Comparison of ENCODE assay signal across 8 cellular contexts in the genomic region with DNA sequence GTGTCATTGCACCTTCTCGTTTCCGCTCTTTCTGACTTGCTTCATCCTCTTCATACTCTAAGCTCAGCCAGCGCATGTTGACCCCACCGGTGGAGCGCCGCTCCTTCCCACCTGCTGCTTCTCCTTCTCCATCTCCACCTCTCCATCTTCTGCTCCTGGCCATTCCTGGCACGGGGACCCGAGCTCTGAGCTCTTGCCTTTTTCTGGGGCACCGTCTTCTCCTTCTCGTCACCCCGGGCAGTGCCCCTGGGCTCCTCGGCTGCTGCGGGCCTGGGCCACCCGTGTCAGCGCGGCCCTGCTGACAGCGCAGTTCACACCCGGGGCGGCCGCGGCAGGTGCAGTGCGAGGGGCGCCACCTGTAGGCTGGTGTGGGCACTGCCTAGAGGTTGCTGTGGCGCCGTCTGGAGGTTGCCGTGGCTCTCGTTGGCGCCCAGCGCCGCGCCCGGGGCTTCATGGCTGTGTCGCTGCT. TPM values are rescaled to one million over a fixed set of nuclear protein-coding genes. Genes with fewer than 3 reads are reported as not detected.
A peak's percentile ranks its signal among the peaks of the same experiment; 100 is the strongest.
DNase-seq lines count a peak whose midpoint lies in the region; ATAC-seq and TF ChIP-seq lines count a peak whose summit lies in the region.
"Not testable (repeated sequence)": the region's sequence is repeated elsewhere in the genome, so short reads cannot be mapped to it uniquely, and the experiment has no call there.

No MANE protein-coding gene starts in this region.

- not testable (repeated sequence) for H3K27me3 Mint-ChIP-seq in activated naive CD4-positive, alpha-beta T cell treated with anti-CD3 and anti-CD28 coated beads for 36 hours (ENCODE audit: low read depth); progenitor cell of endocrine pancreas

- not testable (repeated sequence) for H3K9me3 ChIP-seq in heart left ventricle, tibial artery

- H3K4me1 ChIP-seq in heart left ventricle, tibial artery: not testable (repeated sequence)

- not testable (repeated sequence) for H3K27ac Mint-ChIP-seq in activated naive CD4-positive, alpha-beta T cell treated with anti-CD3 and anti-CD28 coated beads for 36 hours; progenitor cell of endocrine pancreas

- H3K36me3 Mint-ChIP-seq in activated naive CD4-positive, alpha-beta T cell treated with anti-CD3 and anti-CD28 coated beads for 36 hours (ENCODE audit: low read depth); progenitor cell of endocrine pancreas (ENCODE audit: insufficient read depth): not testable (repeated sequence)

- H3K27me3 ChIP-seq in heart left ventricle, tibial artery: not testable (repeated sequence)

- ATAC-seq in GM18519 (IDR thresholded peaks at IDR 0.05; ENCODE audit: low FRiP score, unreplicated experiment) (peak; percentile 65), GM21723 (IDR thresholded peaks at IDR 0.05; ENCODE audit: unreplicated experiment) (peak; percentile 96), HG03196 (IDR thresholded peaks at IDR 0.05; ENCODE audit: unreplicated experiment) (peak; percentile 90), heart left ventricle (peak; percentile 96 to 99 (median 98))

- DNase-seq in T-helper 9 cell, result peak; percentile 16
- DNase-seq in activated naive CD4-positive, alpha-beta T cell treated with anti-CD3 and anti-CD28 coated beads for 36 hours, result peak; percentile 28
- DNase-seq in heart left ventricle, result peak; percentile 18 to 46 (median 31)
- DNase-seq in progenitor cell of endocrine pancreas (ENCODE audit: low spot score, unreplicated experiment), result peak; percentile 19
- peak in 1 of 2 donors; percentile 10 for DNase-seq in tibial artery

- H3K36me3 ChIP-seq in heart left ventricle, tibial artery: not testable (repeated sequence)

- CTCF ChIA-PET in activated naive CD4-positive, alpha-beta T cell treated with anti-CD3 and anti-CD28 coated beads for 36 hours (lab: Charles Lee), result not testable (repeated sequence)

- H3K4me3 ChIP-seq in heart left ventricle, result peak overlapping the region in 7 of 12 donors; percentile 20 to 42 (median 29)
- peak overlapping the region; percentile 23 to 26 for H3K4me3 ChIP-seq in tibial artery

- intact Hi-C loops in activated naive CD4-positive, alpha-beta T cell treated with anti-CD3 and anti-CD28 coated beads for 36 hours (cut with micrococcal nuclease); heart left ventricle (cut with DNase I); tibial artery (cut with DNase I; ENCODE audit: low total_unique reads): not testable (repeated sequence)

- not testable (repeated sequence) for TF ChIP-seq POLR2A in heart left ventricle (IDR thresholded peaks at IDR 0.05)

- H3K27ac ChIP-seq in heart left ventricle, tibial artery: not testable (repeated sequence)

- H3K9me3 Mint-ChIP-seq in activated naive CD4-positive, alpha-beta T cell treated with anti-CD3 and anti-CD28 coated beads for 36 hours; progenitor cell of endocrine pancreas (ENCODE audit: low read depth): not testable (repeated sequence)

- H3K4me3 Mint-ChIP-seq in activated naive CD4-positive, alpha-beta T cell treated with anti-CD3 and anti-CD28 coated beads for 36 hours, result peak overlapping the region; percentile 56
- H3K4me3 Mint-ChIP-seq in progenitor cell of endocrine pancreas (ENCODE audit: low read depth), result not testable (repeated sequence)

- not testable (repeated sequence) for H3K4me1 Mint-ChIP-seq in activated naive CD4-positive, alpha-beta T cell treated with anti-CD3 and anti-CD28 coated beads for 36 hours (ENCODE audit: low read depth); progenitor cell of endocrine pancreas (ENCODE audit: low read depth)

- peak in 6 of 12 donors; percentile 18 to 36 (median 30) for TF ChIP-seq CTCF in heart left ventricle (IDR thresholded peaks at IDR 0.05)
- peak; percentile 36 for TF ChIP-seq CTCF in progenitor cell of endocrine pancreas (IDR thresholded peaks at IDR 0.05; ENCODE audit: unreplicated experiment)
- peak in 1 of 2 experiments; percentile 24 for TF ChIP-seq CTCF in tibial artery (IDR thresholded peaks at IDR 0.05)

- WGBS in heart left ventricle, 4 donors, result 11 to 20% (median 14%) methylated on average over 17 to 25 of the region's 33 CpGs

RNA-seq across cellular contexts. Expression of gene NPIPB9, which starts 1.6 kb away (rescaled TPM):
- total RNA-seq in activated naive CD4-positive, alpha-beta T cell treated with anti-CD3 and anti-CD28 coated beads for 36 hours, result 1 to 10 TPM in 1 of 2 experiments, under 1 TPM in 1; 0.91 to 1.1 TPM
- total RNA-seq in heart left ventricle (1 to 10 TPM in 3 of 9 donors, under 1 TPM in 3, not detected in 3; 0.24 to 1.6 (median 0.89) TPM), progenitor cell of endocrine pancreas (3.2 and 3.4 TPM in 2 replicates)
- 1 to 10 TPM in 1 of 2 donors, under 1 TPM in 1; 0.18 to 1.2 TPM for polyA plus RNA-seq in heart left ventricle

RNA-seq across cellular contexts. Expression of gene EIF3C, which starts 38.8 kb away (rescaled TPM):
- 1,000 to 10,000 TPM; 1,095 to 1,121 TPM for total RNA-seq in activated naive CD4-positive, alpha-beta T cell treated with anti-CD3 and anti-CD28 coated beads for 36 hours
- total RNA-seq in heart left ventricle, result 100 to 1,000 TPM; 168 to 667 (median 433) TPM
- 100 to 1,000 TPM; 467 to 477 TPM for polyA plus RNA-seq in heart left ventricle
- 741 and 786 TPM in 2 replicates for total RNA-seq in progenitor cell of endocrine pancreas
